8 cellular contexts compared by ENCODE assay signal in the genomic region with DNA sequence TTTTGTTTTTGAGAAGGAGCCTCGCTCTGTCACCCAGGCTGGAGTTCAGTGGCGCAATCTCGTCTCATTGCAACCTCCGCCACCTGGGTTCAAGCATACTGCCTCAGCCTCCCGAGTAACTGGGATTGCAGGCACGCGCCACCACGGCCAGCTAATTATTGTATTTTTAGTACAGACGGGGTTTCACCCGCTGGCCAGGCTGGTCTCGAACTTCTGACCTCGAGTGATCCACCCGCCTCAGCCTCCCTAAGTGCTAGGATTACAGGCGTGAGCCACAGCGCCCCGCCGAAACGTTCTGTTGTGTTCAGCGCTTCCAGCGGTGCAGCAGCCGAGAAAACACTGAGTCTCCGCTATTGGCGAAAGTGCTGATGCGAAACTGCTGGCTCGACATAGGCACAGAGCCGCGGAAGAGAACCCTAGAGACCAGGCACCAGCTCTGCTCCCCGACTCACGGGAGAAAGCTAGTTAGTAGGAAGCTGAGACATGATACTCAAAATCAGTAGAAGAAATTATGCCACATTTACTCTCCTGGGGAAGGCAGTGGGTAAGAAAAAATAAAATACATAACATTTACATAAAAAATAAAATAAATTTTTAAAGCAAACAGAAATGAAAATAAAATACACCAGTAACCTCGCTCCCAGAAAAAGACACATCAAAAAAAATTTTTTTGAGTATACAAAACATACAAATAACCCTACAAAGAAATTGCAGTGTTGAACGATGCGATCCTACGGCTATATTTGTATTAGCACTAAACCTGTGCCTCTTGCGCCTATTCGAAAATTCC. TPM values are rescaled to one million over a fixed set of nuclear protein-coding genes. Genes with fewer than 3 reads are reported as not detected.
DNase-seq lines count a peak whose midpoint lies in the region; ATAC-seq lines count a peak whose summit lies in the region.

No MANE protein-coding gene starts in this region.

- no peaks in the 10 kb centered on the region for H3K9me3 ChIP-seq in naive thymus-derived CD4-positive, alpha-beta T cell (ENCODE audit: control insufficient read depth in 2 of 3, low read length in 3 of 3)

- H3K36me3 Mint-ChIP-seq in naive thymus-derived CD4-positive, alpha-beta T cell, result peaks cover 0 to 4% (median 0%) of the 10 kb centered on the region in 5 donors
- H3K36me3 Mint-ChIP-seq in stimulated activated naive B cell treated with anti-CD40 and anti-IgM and Interleukin-4, amounts not matched to agents 10 μg/mL and 1 μg/mL and 100 μg/mL, for 72 hours, result no peaks in the 10 kb centered on the region

- H3K27me3 Mint-ChIP-seq in naive thymus-derived CD4-positive, alpha-beta T cell, result peaks cover 0 to 4% (median 0%) of the 10 kb centered on the region in 5 donors
- no peaks in the 10 kb centered on the region for H3K27me3 Mint-ChIP-seq in stimulated activated naive B cell treated with anti-CD40 and anti-IgM and Interleukin-4, amounts not matched to agents 10 μg/mL and 1 μg/mL and 100 μg/mL, for 72 hours

- intact Hi-C loops in naive thymus-derived CD4-positive, alpha-beta T cell (cut with micrococcal nuclease), result loop anchor here (1.0 to 5.0 kb wide), 10 partner anchors 9 to 474 kb away; partner anchors contain the start of genes ANXA2R (in 2 of the 2), HMGCS1 (in 2 of the 2) and TMEM267 (in 1 of the 2)

- H3K27ac Mint-ChIP-seq in naive thymus-derived CD4-positive, alpha-beta T cell, result peak overlapping the region; percentile 96 to 100 (median 98)
- H3K27ac Mint-ChIP-seq in stimulated activated naive B cell treated with anti-CD40 and anti-IgM and Interleukin-4, amounts not matched to agents 10 μg/mL and 1 μg/mL and 100 μg/mL, for 72 hours, result peak overlapping the region; percentile 93

- ATAC-seq in GM21528 (IDR thresholded peaks at IDR 0.05; ENCODE audit: low FRiP score, unreplicated experiment) (peak; percentile 38), esophagus mucosa (peak; percentile 84)
- peak; percentile 78 for ATAC-seq in naive thymus-derived CD4-positive, alpha-beta T cell
- ATAC-seq in stimulated activated naive B cell treated with anti-CD40 and anti-IgM and Interleukin-4, amounts not matched to agents 10 μg/mL and 1 μg/mL and 100 μg/mL, for 72 hours (replicated peaks), result peak; percentile 65 to 69

- POLR2A ChIA-PET in naive thymus-derived CD4-positive, alpha-beta T cell (lab: Charles Lee), result interaction anchor here (0.8 to 5.9 kb wide), 31 partner anchors 10 to 1084 kb away, joined by 3 to 688 read pairs (median 5); partner anchors contain the start of genes ANXA2R, C5orf34, FBXO4 and HMGCS1

- DNase-seq in DMS 273 (lab: John Stamatoyannopoulos, UW; ENCODE audit: unreplicated experiment) (peak; percentile 97), OCI-M2 (lab: John Stamatoyannopoulos, UW; ENCODE audit: unreplicated experiment) (peak; percentile 75), activated T-cell treated with anti-CD3 and anti-CD28 coated beads for 48 hours (ENCODE audit: low read depth) (peak; percentile 87)
- DNase-seq in Jurkat, Clone E6-1 (ENCODE audit: low read depth, low spot score), result peak; percentile 93
- peak; percentile 79 to 95 (median 90) for DNase-seq in naive thymus-derived CD4-positive, alpha-beta T cell
- peak; percentile 91 for DNase-seq in stimulated activated naive B cell treated with anti-CD40 and anti-IgM and Interleukin-4, amounts not matched to agents 10 μg/mL and 1 μg/mL and 100 μg/mL, for 72 hours

- H3K4me1 Mint-ChIP-seq in naive thymus-derived CD4-positive, alpha-beta T cell, result peaks cover 17 to 47% (median 29%) of the 10 kb centered on the region in 7 donors
- peaks cover 10 to 21% of the 10 kb centered on the region in 2 donors for H3K4me1 Mint-ChIP-seq in stimulated activated naive B cell treated with anti-CD40 and anti-IgM and Interleukin-4, amounts not matched to agents 10 μg/mL and 1 μg/mL and 100 μg/mL, for 72 hours

- H3K9me3 Mint-ChIP-seq in naive thymus-derived CD4-positive, alpha-beta T cell, result peaks cover 0 to 9% (median 0%) of the 10 kb centered on the region in 11 donors
- no peaks in the 10 kb centered on the region for H3K9me3 Mint-ChIP-seq in stimulated activated naive B cell treated with anti-CD40 and anti-IgM and Interleukin-4, amounts not matched to agents 10 μg/mL and 1 μg/mL and 100 μg/mL, for 72 hours

- H3K27ac ChIP-seq in naive thymus-derived CD4-positive, alpha-beta T cell (ENCODE audit: low read depth, low read length), result peak overlapping the region; percentile 92

- H3K4me3 Mint-ChIP-seq in naive thymus-derived CD4-positive, alpha-beta T cell, result peak overlapping the region; percentile 85 to 98 (median 92)
- peak overlapping the region; percentile 80 to 90 for H3K4me3 Mint-ChIP-seq in stimulated activated naive B cell treated with anti-CD40 and anti-IgM and Interleukin-4, amounts not matched to agents 10 μg/mL and 1 μg/mL and 100 μg/mL, for 72 hours

- H3K27me3 ChIP-seq in naive thymus-derived CD4-positive, alpha-beta T cell (ENCODE audit: control insufficient read depth in 2 of 2, insufficient read depth in 2 of 2, low read length in 2 of 2), result no peaks in the 10 kb centered on the region

- CTCF ChIA-PET in naive thymus-derived CD4-positive, alpha-beta T cell (lab: Charles Lee), result interaction anchor here (0.8 to 4.5 kb wide), 14 partner anchors 8 to 475 kb away, joined by 3 to 70 read pairs (median 8); partner anchors contain the start of gene TMEM267

- peaks cover 22 to 24% of the 10 kb centered on the region in 2 donors for H3K4me1 ChIP-seq in naive thymus-derived CD4-positive, alpha-beta T cell (ENCODE audit: control insufficient read depth in 2 of 2, insufficient read depth in 2 of 2, low read length in 2 of 2)

- H3K36me3 ChIP-seq in naive thymus-derived CD4-positive, alpha-beta T cell (ENCODE audit: control insufficient read depth in 2 of 3, insufficient read depth in 3 of 3, low read length in 3 of 3), result no peaks in the 10 kb centered on the region

- peak overlapping the region; percentile 66 for H3K4me3 ChIP-seq in Jurkat, Clone E6-1 (ENCODE audit: low read length)
- H3K4me3 ChIP-seq in naive thymus-derived CD4-positive, alpha-beta T cell (ENCODE audit: low read length), result peak overlapping the region; percentile 72

RNA-seq across cellular contexts. Expression of gene ANXA2R, which starts 31.6 kb away (rescaled TPM):
- polyA plus RNA-seq in Jurkat, Clone E6-1 (2012; ENCODE audit: insufficient read depth, insufficient read length), result 31.8 TPM
- 1.8 TPM for total RNA-seq in esophagus mucosa
- total RNA-seq in naive thymus-derived CD4-positive, alpha-beta T cell, result 10 to 100 TPM; 13.2 to 61.4 (median 42.0) TPM
- 10 to 100 TPM; 55.7 to 70.2 TPM for polyA plus RNA-seq in naive thymus-derived CD4-positive, alpha-beta T cell

Comparison
In these comparisons a context has a peak if more than half of its experiments do, and no peak if none do; other contexts are left out.
1. Peak in every context shown above with its lines: DNase-seq, ATAC-seq, H3K4me3 ChIP-seq and H3K27ac ChIP-seq.